Comparison of ENCODE assay signal across 8 cellular contexts in the genomic region with DNA sequence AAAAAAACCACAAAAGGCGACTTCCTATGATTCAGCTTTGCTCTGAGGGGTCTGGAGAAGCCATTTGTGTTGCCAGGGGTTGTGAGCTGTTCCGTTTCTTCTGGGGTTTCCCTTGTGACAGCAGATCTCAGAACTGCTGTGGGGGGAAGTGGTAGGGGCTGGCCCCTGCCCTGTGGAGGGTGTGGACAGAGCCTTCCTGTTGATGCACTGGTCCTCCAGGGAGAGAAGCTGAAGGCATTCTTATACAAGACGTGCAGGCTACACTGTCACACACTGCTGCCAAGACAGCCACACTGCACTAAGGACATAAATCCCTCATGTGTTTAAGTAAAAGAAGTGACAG. TPM values are rescaled to one million over a fixed set of nuclear protein-coding genes. Genes with fewer than 3 reads are reported as not detected.
A peak's percentile ranks its signal among the peaks of the same experiment; 100 is the strongest.
DNase-seq lines count a peak whose midpoint lies in the region; ATAC-seq and TF ChIP-seq lines count a peak whose summit lies in the region.

No MANE protein-coding gene starts in this region.

- H2BK12ac ChIP-seq in neuronal stem cell (ENCODE audit: low read length): no peak overlapping the region

- H4K91ac ChIP-seq in neuronal stem cell (ENCODE audit: low read depth, low read length, poor library complexity): no peak overlapping the region

- H3K27ac Mint-ChIP-seq in CD4-positive, alpha-beta memory T cell: peak overlapping the region; percentile 75 to 95 (median 85)
- peak overlapping the region; percentile 97 for H3K27ac Mint-ChIP-seq in activated CD8-positive, alpha-beta memory T cell treated with anti-CD3 and anti-CD28 coated beads, Interleukin-2, amount 10 ng/mL, durations not matched to agents 7 days and 5 days

- no peak overlapping the region for H2BK120ac ChIP-seq in neuronal stem cell (ENCODE audit: low read depth, low read length)

- H3K4me3 ChIP-seq in CD4-positive, alpha-beta memory T cell (ENCODE audit: low read length in 2 of 2): no peak overlapping the region
- H3K4me3 ChIP-seq in neuronal stem cell (ENCODE audit: low read length in 2 of 2) (no peak overlapping the region), vagina (no peak overlapping the region)

- CTCF ChIA-PET in CD4-positive, alpha-beta memory T cell (lab: Charles Lee; ENCODE audit: partially characterized antibody): no interaction called here
- CTCF ChIA-PET in activated CD8-positive, alpha-beta memory T cell treated with anti-CD3 and anti-CD28 coated beads, Interleukin-2, amount 10 ng/mL, durations not matched to agents 7 days and 5 days (lab: Charles Lee): interaction anchor here (1.0 to 4.2 kb wide), 14 partner anchors 9 to 298 kb away, joined by 3 to 49 read pairs (median 4); partner anchors contain the start of gene CSGALNACT2

- no peak overlapping the region for H4K8ac ChIP-seq in neuronal stem cell (ENCODE audit: low read depth, low read length)

- no peaks in the 10 kb centered on the region for H3K36me3 Mint-ChIP-seq in CD4-positive, alpha-beta memory T cell
- no peaks in the 10 kb centered on the region for H3K36me3 Mint-ChIP-seq in activated CD8-positive, alpha-beta memory T cell treated with anti-CD3 and anti-CD28 coated beads, Interleukin-2, amount 10 ng/mL, durations not matched to agents 7 days and 5 days

- no peak overlapping the region for H2BK15ac ChIP-seq in neuronal stem cell (ENCODE audit: low read length)

- no peak overlapping the region for H3K9ac ChIP-seq in neuronal stem cell (ENCODE audit: low read depth, low read length, poor library complexity)

- H2AFZ ChIP-seq in neuronal stem cell (ENCODE audit: low read length): peak overlapping the region; percentile 82

- ATAC-seq in GM19463 (IDR thresholded peaks at IDR 0.05; ENCODE audit: unreplicated experiment) (peak; percentile 96), HG03469 (IDR thresholded peaks at IDR 0.05; ENCODE audit: unreplicated experiment) (peak; percentile 92)
- peak; percentile 97 for ATAC-seq in activated CD8-positive, alpha-beta memory T cell treated with anti-CD3 and anti-CD28 coated beads, Interleukin-2, amount 10 ng/mL, durations not matched to agents 7 days and 5 days

- DNase-seq in CD4-positive, alpha-beta memory T cell: peak; percentile 26 to 69 (median 52)
- DNase-seq in activated CD8-positive, alpha-beta memory T cell treated with anti-CD3 and anti-CD28 coated beads, Interleukin-2, amount 10 ng/mL, durations not matched to agents 7 days and 5 days: peak; percentile 94
- DNase-seq in neuronal stem cell (ENCODE audit: low spot score) (no peak), NCI-H1694 treated with DMSO at 0.1 percent for 48 hours (lab: John Stamatoyannopoulos, UW) (no peak), vagina (ENCODE audit: extremely low spot score in 2 of 2) (no peak)
- DNase-seq in effector CD4-positive, alpha-beta T cell: no peak

- H3K4me1 Mint-ChIP-seq in CD4-positive, alpha-beta memory T cell: peaks cover 12 to 27% (median 19%) of the 10 kb centered on the region in 4 donors
- peaks cover 50% of the 10 kb centered on the region for H3K4me1 Mint-ChIP-seq in activated CD8-positive, alpha-beta memory T cell treated with anti-CD3 and anti-CD28 coated beads, Interleukin-2, amount 10 ng/mL, durations not matched to agents 7 days and 5 days

- H3K4me1 ChIP-seq in CD4-positive, alpha-beta memory T cell (ENCODE audit: insufficient read depth, low read length): peaks cover 21% of the 10 kb centered on the region
- H3K4me1 ChIP-seq in neuronal stem cell (ENCODE audit: control insufficient read depth in 2 of 2, insufficient read depth in 1 of 2, low read depth in 1 of 2, low read length in 2 of 2): peaks cover 0 to 4% of the 10 kb centered on the region in 2 donors
- H3K4me1 ChIP-seq in vagina: peaks cover 4% of the 10 kb centered on the region

- no peaks in the 10 kb centered on the region for H3K9me3 ChIP-seq in CD4-positive, alpha-beta memory T cell (ENCODE audit: control insufficient read depth in 1 of 2, low read length in 2 of 2)
- H3K9me3 ChIP-seq in neuronal stem cell (replicated peaks in 1 of 2; ENCODE audit: control insufficient read depth in 2 of 2, insufficient read depth in 1 of 2, low read depth in 1 of 2, low read length in 2 of 2): no peaks in the 10 kb centered on the region
- H3K9me3 ChIP-seq in vagina: no peaks in the 10 kb centered on the region

- H2BK5ac ChIP-seq in neuronal stem cell (ENCODE audit: low read length): no peak overlapping the region

- H3K4ac ChIP-seq in neuronal stem cell (ENCODE audit: low read length): no peak overlapping the region

- peaks cover 0 to 1% of the 10 kb centered on the region in 2 donors for H3K27me3 Mint-ChIP-seq in CD4-positive, alpha-beta memory T cell
- H3K27me3 Mint-ChIP-seq in activated CD8-positive, alpha-beta memory T cell treated with anti-CD3 and anti-CD28 coated beads, Interleukin-2, amount 10 ng/mL, durations not matched to agents 7 days and 5 days: no peaks in the 10 kb centered on the region

- no peaks in the 10 kb centered on the region for H3K9me3 Mint-ChIP-seq in CD4-positive, alpha-beta memory T cell
- H3K9me3 Mint-ChIP-seq in activated CD8-positive, alpha-beta memory T cell treated with anti-CD3 and anti-CD28 coated beads, Interleukin-2, amount 10 ng/mL, durations not matched to agents 7 days and 5 days (ENCODE audit: low read depth): no peaks in the 10 kb centered on the region

- no peak overlapping the region for H2AK5ac ChIP-seq in neuronal stem cell (ENCODE audit: low read depth, low read length)

- H3K79me1 ChIP-seq in neuronal stem cell (ENCODE audit: low read depth, low read length): no peaks in the 10 kb centered on the region

- H3K27ac ChIP-seq in CD4-positive, alpha-beta memory T cell (ENCODE audit: low read depth, low read length): peak overlapping the region; percentile 16
- H3K27ac ChIP-seq in neuronal stem cell (replicated peaks; ENCODE audit: low read length) (no peak overlapping the region), vagina (no peak overlapping the region)

- WGBS in neuronal stem cell (ENCODE audit: extremely low coverage in 2 of 2, insufficient read length in 2 of 2, insufficient replicate concordance in 1 of 2), 2 donors: no CpG with 5 or more reads among the region's 3 CpGs

- TF ChIP-seq CTCF in vagina (IDR thresholded peaks at IDR 0.05): no peak

- no peaks in the 10 kb centered on the region for H3K27me3 ChIP-seq in CD4-positive, alpha-beta memory T cell (ENCODE audit: insufficient read depth, low read length)
- H3K27me3 ChIP-seq in neuronal stem cell (ENCODE audit: control insufficient read depth in 3 of 3, insufficient read depth in 3 of 3, low read depth in 1 of 3, low read length in 3 of 3) (peaks cover 0 to 6% (median 0%) of the 10 kb centered on the region in 3 experiments), vagina (no peaks in the 10 kb centered on the region)

- no peak overlapping the region for H3K23ac ChIP-seq in neuronal stem cell (ENCODE audit: low read depth, low read length, poor library complexity)

- intact Hi-C loops in CD4-positive, alpha-beta memory T cell (cut with micrococcal nuclease): no loop called here
- intact Hi-C loops in vagina (cut with DNase I): no loop called here

- no peak overlapping the region for H3K4me2 ChIP-seq in neuronal stem cell (ENCODE audit: insufficient read depth, low read length, poor library complexity, severe bottlenecking)

- H3K4me3 Mint-ChIP-seq in CD4-positive, alpha-beta memory T cell: peak overlapping the region in 7 of 8 donors; percentile 9 to 67 (median 45)
- H3K4me3 Mint-ChIP-seq in activated CD8-positive, alpha-beta memory T cell treated with anti-CD3 and anti-CD28 coated beads, Interleukin-2, amount 10 ng/mL, durations not matched to agents 7 days and 5 days: peak overlapping the region; percentile 36

- H3K14ac ChIP-seq in neuronal stem cell (ENCODE audit: low read length): no peak overlapping the region

- no peaks in the 10 kb centered on the region for H3K36me3 ChIP-seq in CD4-positive, alpha-beta memory T cell (ENCODE audit: insufficient read depth, low read length)
- no peaks in the 10 kb centered on the region for H3K36me3 ChIP-seq in neuronal stem cell (replicated peaks in 1 of 2; ENCODE audit: control insufficient read depth in 2 of 2, insufficient read depth in 2 of 2, low read length in 2 of 2)
- H3K36me3 ChIP-seq in vagina: no peaks in the 10 kb centered on the region

- POLR2A ChIA-PET in CD4-positive, alpha-beta memory T cell (lab: Charles Lee; ENCODE audit: partially characterized antibody): interaction anchor here (1.0 to 4.3 kb wide), 2 partner anchors 16 to 17 kb away, joined by 3 to 39 read pairs; partner anchors contain the start of gene CSGALNACT2

- H3K18ac ChIP-seq in neuronal stem cell (ENCODE audit: low read length): no peak overlapping the region

- no peak for TF ChIP-seq POLR2A in vagina (IDR thresholded peaks at IDR 0.05)

RNA-seq across cellular contexts. Expression of gene CSGALNACT2, which starts 17.3 kb away (rescaled TPM):
- 10 to 100 TPM; 45.3 to 48.2 TPM for total RNA-seq in CD4-positive, alpha-beta memory T cell
- polyA plus RNA-seq in CD4-positive, alpha-beta memory T cell: 10 to 100 TPM; 21.1 to 23.5 TPM
- total RNA-seq in activated CD8-positive, alpha-beta memory T cell treated with anti-CD3 and anti-CD28 coated beads, Interleukin-2, amount 10 ng/mL, durations not matched to agents 7 days and 5 days: 10 to 100 TPM; 38.0 to 39.7 TPM
- polyA plus RNA-seq in neuronal stem cell (2013, experiment 1 of 2): 6.7 TPM
- polyA plus RNA-seq in neuronal stem cell (2013, experiment 2 of 2): 7.4 TPM
- 21.9 TPM for total RNA-seq in vagina

RNA-seq across cellular contexts. Expression of gene RET, which starts 44.0 kb away (rescaled TPM):
- not detected for total RNA-seq in CD4-positive, alpha-beta memory T cell
- polyA plus RNA-seq in CD4-positive, alpha-beta memory T cell: not detected
- under 1 TPM; 0.38 to 0.45 TPM for total RNA-seq in activated CD8-positive, alpha-beta memory T cell treated with anti-CD3 and anti-CD28 coated beads, Interleukin-2, amount 10 ng/mL, durations not matched to agents 7 days and 5 days
- polyA plus RNA-seq in neuronal stem cell (2013, experiment 1 of 2): 2.3 TPM
- 2.2 TPM for polyA plus RNA-seq in neuronal stem cell (2013, experiment 2 of 2)
- total RNA-seq in vagina: 7.9 TPM

Comparison
In these comparisons a context has a peak if more than half of its experiments do, and no peak if none do; other contexts are left out.
1. DNase-seq: peak in CD4-positive, alpha-beta memory T cell (5 of 5) and activated CD8-positive, alpha-beta memory T cell treated with anti-CD3 and anti-CD28 coated beads, Interleukin-2, amount 10 ng/mL, durations not matched to agents 7 days and 5 days (single experiment); none in neuronal stem cell (single experiment), NCI-H1694 treated with DMSO at 0.1 percent for 48 hours (single experiment), effector CD4-positive, alpha-beta T cell (single experiment) and vagina (0 of 2).
2. Peak in every context shown above with its lines, with median percentiles within 50 percentile points of each other: ATAC-seq.